1 cellular context compared by ENCODE assay signal in the genomic region with DNA sequence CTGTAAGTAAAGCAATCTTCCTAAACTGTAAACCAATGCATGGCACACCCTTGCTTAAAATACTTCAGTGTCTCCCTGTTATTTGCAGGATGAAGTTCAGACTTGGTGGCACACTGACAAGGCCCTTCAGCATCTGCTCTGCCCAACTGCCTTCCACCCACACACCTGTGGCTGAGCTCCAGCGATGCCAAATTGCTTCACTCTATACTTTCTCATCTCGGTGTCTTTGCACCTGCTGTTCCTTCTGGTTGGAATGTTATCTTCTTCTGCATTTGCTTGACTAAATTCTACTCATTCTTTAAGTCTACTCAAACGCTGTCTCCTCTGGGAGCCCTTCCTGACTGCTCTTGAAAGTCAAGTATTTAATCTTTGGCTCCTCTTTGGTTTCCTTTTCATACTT.
TF ChIP-seq lines count a peak whose summit lies in the region.

No MANE protein-coding gene starts in this region.

TF ChIP-seq in IMR-90, 13 proteins besides CTCF, POLR2A, EP300 and RAD21 (continued from another document):
- TF ChIP-seq, protein P1, sequence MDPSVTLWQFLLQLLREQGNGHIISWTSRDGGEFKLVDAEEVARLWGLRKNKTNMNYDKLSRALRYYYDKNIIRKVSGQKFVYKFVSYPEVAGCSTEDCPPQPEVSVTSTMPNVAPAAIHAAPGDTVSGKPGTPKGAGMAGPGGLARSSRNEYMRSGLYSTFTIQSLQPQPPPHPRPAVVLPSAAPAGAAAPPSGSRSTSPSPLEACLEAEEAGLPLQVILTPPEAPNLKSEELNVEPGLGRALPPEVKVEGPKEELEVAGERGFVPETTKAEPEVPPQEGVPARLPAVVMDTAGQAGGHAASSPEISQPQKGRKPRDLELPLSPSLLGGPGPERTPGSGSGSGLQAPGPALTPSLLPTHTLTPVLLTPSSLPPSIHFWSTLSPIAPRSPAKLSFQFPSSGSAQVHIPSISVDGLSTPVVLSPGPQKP (IDR thresholded peaks at IDR 0.05; ENCODE audit: borderline replicate concordance, low read depth, low read length) = no peak
- TF ChIP-seq MXI1 (IDR thresholded peaks at IDR 0.05; ENCODE audit: borderline replicate concordance, low read depth, low read length) (no peak), RFX5 (IDR thresholded peaks at IDR 0.05; ENCODE audit: low read depth, low read length) (no peak), MAFK (IDR thresholded peaks at IDR 0.05; ENCODE audit: low read depth, low read length) (no peak), NFE2L2 (IDR thresholded peaks at IDR 0.05; ENCODE audit: low read depth, low read length) (no peak)
